In the genomic region with DNA sequence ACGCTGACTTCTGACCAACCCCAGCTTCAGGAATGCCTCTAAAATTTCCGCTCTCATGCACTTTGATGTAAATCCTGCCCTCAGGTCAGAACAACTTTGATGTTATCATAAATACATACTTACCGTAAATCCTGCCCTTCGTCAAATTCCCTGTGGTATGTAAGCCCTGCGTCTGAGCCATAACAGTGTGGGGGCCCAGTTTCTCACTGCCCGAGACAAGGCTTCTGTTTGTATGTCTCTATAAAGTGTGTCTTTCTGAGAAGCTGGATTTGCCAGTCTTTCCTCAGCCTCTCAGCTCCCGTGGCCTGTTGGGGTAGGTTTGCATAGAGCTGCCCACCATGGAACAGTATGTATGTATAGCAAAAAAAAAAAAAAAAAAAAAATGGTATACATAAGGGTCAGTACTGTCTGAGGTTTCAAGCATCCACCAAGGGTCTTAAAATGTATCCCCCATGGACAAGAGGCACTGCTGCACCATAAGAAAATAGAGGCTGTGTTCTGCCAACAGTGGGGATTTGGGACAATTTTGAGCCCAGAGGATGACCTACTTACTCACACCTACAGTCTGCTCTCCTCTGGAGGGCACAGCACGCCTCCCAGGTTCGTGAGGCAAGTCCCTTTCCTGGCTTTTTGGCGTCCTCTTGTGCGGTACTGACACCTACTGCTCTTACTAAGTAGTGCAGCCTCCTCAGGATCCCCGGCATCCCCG, we compare ENCODE assay signal across 8 cellular contexts. TPM values are rescaled to one million over a fixed set of nuclear protein-coding genes. Genes with fewer than 3 reads are reported as not detected.
DNase-seq lines count a peak whose midpoint lies in the region; ATAC-seq, FAIRE-seq and TF ChIP-seq lines count a peak whose summit lies in the region.

No MANE protein-coding gene starts in this region.

- H3K14ac ChIP-seq in H1 (ENCODE audit: insufficient read length) = no peak overlapping the region

- H2BK12ac ChIP-seq in H1 (ENCODE audit: low read depth, low read length) = no peak overlapping the region

- no peaks in the 10 kb centered on the region for H3K79me2 ChIP-seq in H1 (ENCODE audit: control insufficient read depth in 1 of 2, insufficient read depth in 2 of 2, low read length in 2 of 2)

- no peak overlapping the region for H3K9ac ChIP-seq in H1 (replicated peaks in 1 of 4; ENCODE audit: extremely low read depth in 1 of 4, low read depth in 3 of 4, low read length in 3 of 4)

- H3K36me3 ChIP-seq in H1 (ENCODE audit: control insufficient read depth in 2 of 4, insufficient read depth in 4 of 4, low read length in 3 of 4) (peaks cover 2 to 21% (median 12%) of the 10 kb centered on the region in 4 experiments; a peak in 5 of 8 replicates), mesodermal cell (ENCODE audit: control insufficient read depth, insufficient read depth, low read length) (peaks cover 28% of the 10 kb centered on the region)

- H4K20me1 ChIP-seq in H1 (replicated peaks in 1 of 2; ENCODE audit: control insufficient read depth in 1 of 2, insufficient read depth in 2 of 2, low read length in 2 of 2) = peaks cover 1 to 10% of the 10 kb centered on the region in 2 experiments

- H3K23ac ChIP-seq in H1 (ENCODE audit: insufficient read length) = no peak overlapping the region

- no peak overlapping the region for H4K8ac ChIP-seq in H1 (ENCODE audit: extremely low read depth, insufficient read depth, low read length)

- H3K27me3 ChIP-seq in H1 (replicated peaks in 1 of 4; ENCODE audit: control insufficient read depth in 3 of 4, extremely low read depth in 1 of 4, insufficient read depth in 3 of 4, low read length in 3 of 4) = no peaks in the 10 kb centered on the region

- H3K4me1 ChIP-seq in H1 (replicated peaks in 1 of 4; ENCODE audit: control insufficient read depth in 3 of 4, insufficient read depth in 4 of 4, low read length in 3 of 4) = peaks cover 0 to 4% (median 1%) of the 10 kb centered on the region in 4 experiments; a peak in 2 of 7 replicates
- H3K4me1 ChIP-seq in mesodermal cell (ENCODE audit: control insufficient read depth, insufficient read depth, low read length, poor library complexity, severe bottlenecking) = peaks cover 16% of the 10 kb centered on the region

- no peak overlapping the region for H2AFZ ChIP-seq in H1 (ENCODE audit: low read length)

- H4K5ac ChIP-seq in H1 (ENCODE audit: insufficient read length, low read depth, low read length) = no peak overlapping the region

- no peak overlapping the region for H3K56ac ChIP-seq in H1 (replicated peaks; ENCODE audit: insufficient read length, low read depth, low read length)

- H3K4ac ChIP-seq in H1 (replicated peaks; ENCODE audit: insufficient read length, low read depth, low read length) = no peak overlapping the region

- POLR2A ChIA-PET in H1 (lab: Charles Lee; ENCODE audit: partially characterized antibody) = interaction anchor here (1.0 to 8.7 kb wide), 8 partner anchors 9 to 68 kb away, joined by 3 to 44 read pairs (median 4); a partner anchor contains a TSS

- no peak overlapping the region for H4K91ac ChIP-seq in H1 (replicated peaks; ENCODE audit: insufficient read length, low read length)

- peak; percentile 74 for ATAC-seq in GM18868 (IDR thresholded peaks at IDR 0.05; ENCODE audit: unreplicated experiment)

- no peak overlapping the region for H2BK120ac ChIP-seq in H1 (replicated peaks; ENCODE audit: low read depth, low read length)

- TF ChIP-seq CTCF in H1 (IDR thresholded peaks at IDR 0.05; ENCODE audit: control extremely low read depth in 1 of 3, insufficient read depth in 1 of 3, low read depth in 1 of 3, low read length in 3 of 3) = peak; percentile 86 to 96 (median 94)

- H3K18ac ChIP-seq in H1 (ENCODE audit: extremely low read depth, low read length) = no peak overlapping the region

- H2BK5ac ChIP-seq in H1 (ENCODE audit: low read depth, low read length) = no peak overlapping the region

- peak; percentile 87 for FAIRE-seq in H1 (lab: Jason Lieb, UNC)

- no peaks in the 10 kb centered on the region for H3K23me2 ChIP-seq in H1 (ENCODE audit: low read depth, low read length)

- H3K4me3 ChIP-seq in H1 (ENCODE audit: extremely low read depth in 1 of 4, insufficient read depth in 2 of 4, low read depth in 3 of 4, low read length in 4 of 4) = no peak overlapping the region
- H3K4me3 ChIP-seq in mesodermal cell (ENCODE audit: extremely low read depth, insufficient read depth, low read length, poor library complexity, severe bottlenecking) = no peak overlapping the region

- no peaks in the 10 kb centered on the region for H3K79me1 ChIP-seq in H1 (ENCODE audit: low read depth, low read length)

- no peak overlapping the region for H2BK20ac ChIP-seq in H1 (ENCODE audit: low read length)

- no peak for TF ChIP-seq POLR2A in H1 (IDR thresholded peaks at IDR 0.05; ENCODE audit: control extremely low read depth in 1 of 2, low read depth in 2 of 2, low read length in 2 of 2)

- CTCF ChIA-PET in H1 (lab: Charles Lee; ENCODE audit: partially characterized antibody) = interaction anchor here (0.7 to 16.2 kb wide), 28 partner anchors 9 to 227 kb away, joined by 3 to 221 read pairs (median 6); a partner anchor contains a TSS

- H3K27ac ChIP-seq in H1 (ENCODE audit: low read depth, low read length) = no peak overlapping the region
- H3K27ac ChIP-seq in mesodermal cell (ENCODE audit: low read depth, low read length, severe bottlenecking) = peak overlapping the region; percentile 68

- no peak overlapping the region for H2BK15ac ChIP-seq in H1 (ENCODE audit: low read length)

- H3K4me2 ChIP-seq in H1 (ENCODE audit: insufficient read depth in 1 of 2, low read depth in 2 of 2, low read length in 2 of 2) = no peak overlapping the region; a peak in 1 of 4 replicates

- WGBS in H1 (ENCODE audit: extremely low coverage in 1 of 2, insufficient coverage in 1 of 2, insufficient read length in 1 of 2, insufficient replicate concordance in 2 of 2, low coverage in 1 of 2, low lambda C conversion rate in 2 of 2, missing lambda C conversion rate in 1 of 2), 2 experiments = 57% methylated on average over 13 of the region's 13 CpGs; no CpG with 5 or more reads in 1 of the 2 experiments
- WGBS in mesodermal cell (ENCODE audit: insufficient coverage in 2 of 2), 2 experiments = 38 to 53% methylated on average over 6 to 9 of the region's 13 CpGs

- TF ChIP-seq RAD21 in H1 (IDR thresholded peaks at IDR 0.05 in 1 of 2, conservative IDR thresholded peaks at IDR 0.05 in 1 of 2; ENCODE audit: low read depth in 2 of 2, low read length in 2 of 2) = peak; percentile 95

- H3K9me3 ChIP-seq in H1 (ENCODE audit: insufficient read depth in 2 of 2, low read depth in 1 of 2, low read length in 1 of 2) = no peaks in the 10 kb centered on the region
- no peaks in the 10 kb centered on the region for H3K9me3 ChIP-seq in mesodermal cell (ENCODE audit: control insufficient read depth, low read length)

- DNase-seq in AG08396 (ENCODE audit: low spot score) (peak; percentile 90), HT-29 (ENCODE audit: low spot score) (peak; percentile 87), NOMO-1 (lab: John Stamatoyannopoulos, UW; ENCODE audit: unreplicated experiment in 2 of 2) (peak; percentile 45 to 58), H1 (ENCODE audit: low read depth in 1 of 2, low spot score in 2 of 2) (peak; percentile 69 to 90)
- DNase-seq in activated CD8-positive, alpha-beta memory T cell treated with anti-CD3 and anti-CD28 coated beads for 48 hours (ENCODE audit: low read depth in 2 of 3, low spot score in 2 of 3) = peak; percentile 36 to 57 (median 50)
- DNase-seq in stimulated activated CD8-positive, alpha-beta memory T cell treated with anti-CD3 and anti-CD28 coated beads, Interleukin-2, amount 100 ng/mL, for 48 hours (ENCODE audit: low read depth in 2 of 2) = peak; percentile 54 to 65

- no peak for TF ChIP-seq EP300 in H1 (IDR thresholded peaks at IDR 0.05; ENCODE audit: borderline replicate concordance in 1 of 2, low read depth in 2 of 2, low read length in 2 of 2)

- H2AK5ac ChIP-seq in H1 (ENCODE audit: low read depth, low read length) = no peak overlapping the region

TF ChIP-seq in H1, 55 proteins besides CTCF, POLR2A, EP300 and RAD21 (continues in another document):
- TF ChIP-seq, protein P1, sequence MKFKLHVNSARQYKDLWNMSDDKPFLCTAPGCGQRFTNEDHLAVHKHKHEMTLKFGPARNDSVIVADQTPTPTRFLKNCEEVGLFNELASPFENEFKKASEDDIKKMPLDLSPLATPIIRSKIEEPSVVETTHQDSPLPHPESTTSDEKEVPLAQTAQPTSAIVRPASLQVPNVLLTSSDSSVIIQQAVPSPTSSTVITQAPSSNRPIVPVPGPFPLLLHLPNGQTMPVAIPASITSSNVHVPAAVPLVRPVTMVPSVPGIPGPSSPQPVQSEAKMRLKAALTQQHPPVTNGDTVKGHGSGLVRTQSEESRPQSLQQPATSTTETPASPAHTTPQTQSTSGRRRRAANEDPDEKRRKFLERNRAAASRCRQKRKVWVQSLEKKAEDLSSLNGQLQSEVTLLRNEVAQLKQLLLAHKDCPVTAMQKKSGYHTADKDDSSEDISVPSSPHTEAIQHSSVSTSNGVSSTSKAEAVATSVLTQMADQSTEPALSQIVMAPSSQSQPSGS (IDR thresholded peaks at IDR 0.05; ENCODE audit: low read length) = no peak

RNA-seq across cellular contexts. Expression of a gene that starts 17.5 kb away (rescaled TPM):
- total RNA-seq in HT-29 (2014; rRNA removed; shearing (Covaris generic)) = 36.3 and 50.6 TPM in 2 replicates
- 48.2 and 48.7 TPM in 2 replicates for total RNA-seq in H1 (2021; fragmentation: NEBNext Ultra II Directional; extraction: Animal tissue kit (Norgen Biotek cat#: 25700))
- polyA plus RNA-seq in H1 (2011; rRNA removed) = 49.3 and 67.4 TPM in 2 replicates
- 70.2 TPM for polyA plus RNA-seq in H1 (2011; cell fraction: cytosol; rRNA removed)
- polyA plus RNA-seq in H1 (2011; cell fraction: nucleus; rRNA removed) = 200 TPM
- 48.4 to 57.0 TPM (median 53.5 TPM) in 4 replicates for polyA plus RNA-seq in H1 (2012, experiment 1 of 2)
- polyA plus RNA-seq in H1 (2012, experiment 2 of 2) = 53.6 TPM
- polyA plus RNA-seq in H1 (2013, experiment 1 of 2) = 37.0 TPM
- polyA plus RNA-seq in H1 (2013, experiment 2 of 2) = 33.0 TPM
- polyA minus RNA-seq in H1 (2011; rRNA and poly(A)+ RNA removed) = 65.7 and 68.2 TPM in 2 replicates
- polyA minus RNA-seq in H1 (2011; cell fraction: cytosol; rRNA and poly(A)+ RNA removed) = 44.0 TPM
- 57.0 TPM for polyA minus RNA-seq in H1 (2011; cell fraction: nucleus; rRNA and poly(A)+ RNA removed)
- polyA plus RNA-seq in mesodermal cell (2013, experiment 1 of 2) = 29.7 TPM
- 29.3 TPM for polyA plus RNA-seq in mesodermal cell (2013, experiment 2 of 2)

RNA-seq across cellular contexts. Expression of a gene that starts 17.6 kb away (rescaled TPM):
- 15.0 and 22.2 TPM in 2 replicates for total RNA-seq in HT-29 (2014; rRNA removed; shearing (Covaris generic))
- 16.4 and 21.3 TPM in 2 replicates for total RNA-seq in H1 (2021; fragmentation: NEBNext Ultra II Directional; extraction: Animal tissue kit (Norgen Biotek cat#: 25700))
- polyA plus RNA-seq in H1 (2011; rRNA removed) = 7.3 and 7.6 TPM in 2 replicates
- polyA plus RNA-seq in H1 (2011; cell fraction: cytosol; rRNA removed) = 12.4 TPM
- polyA plus RNA-seq in H1 (2011; cell fraction: nucleus; rRNA removed) = 15.3 TPM
- polyA plus RNA-seq in H1 (2012, experiment 1 of 2) = 9.3 to 16.0 TPM (median 12.7 TPM) in 4 replicates
- polyA plus RNA-seq in H1 (2012, experiment 2 of 2) = 3.8 TPM
- polyA plus RNA-seq in H1 (2013, experiment 1 of 2) = 10.4 TPM
- polyA plus RNA-seq in H1 (2013, experiment 2 of 2) = 9.0 TPM
- 10.2 and 11.4 TPM in 2 replicates for polyA minus RNA-seq in H1 (2011; rRNA and poly(A)+ RNA removed)
- 6.2 TPM for polyA minus RNA-seq in H1 (2011; cell fraction: cytosol; rRNA and poly(A)+ RNA removed)
- polyA minus RNA-seq in H1 (2011; cell fraction: nucleus; rRNA and poly(A)+ RNA removed) = 18.8 TPM
- polyA plus RNA-seq in mesodermal cell (2013, experiment 1 of 2) = 14.6 TPM
- polyA plus RNA-seq in mesodermal cell (2013, experiment 2 of 2) = 12.3 TPM
